In genomic region chr16:825298-826061, GRCh38 we compare ENCODE assay signal across 17 cellular contexts. TPM values are rescaled to one million over a fixed set of nuclear protein-coding genes. Genes with fewer than 3 reads are reported as not detected.
DNase-seq lines count a peak whose midpoint lies in the region; ATAC-seq and TF ChIP-seq lines count a peak whose summit lies in the region.
"Had no signal": no experiment of that assay in that cellular context is flagged by ENCODE, and none has a peak within 500 bp of the region (broad histone marks: within the 10 kb centered on the region; RNA-seq: fewer than 3 reads in every experiment).

No MANE protein-coding gene starts in this region.

- peaks cover 8% of the 10 kb centered on the region for H3K4me1 Mint-ChIP-seq in nephron

- CTCF ChIA-PET in GM10248 (lab: Yijun Ruan, JAX) = no interaction called here

- H3K27me3 Mint-ChIP-seq in nephron (ENCODE audit: low read depth) = peaks cover 30% of the 10 kb centered on the region

- TF ChIP-seq CTCF in AG10803 (conservative IDR thresholded peaks at IDR 0.05; ENCODE audit: low read length) (no peak), dorsolateral prefrontal cortex (IDR thresholded peaks at IDR 0.05 in 54 of 56, conservative IDR thresholded peaks at IDR 0.05 in 2 of 56; ENCODE audit: low read depth in 1 of 56, partially characterized antibody in 56 of 56) (peak in 1 of 56 donors; percentile 15), nephron (IDR thresholded peaks at IDR 0.05; ENCODE audit: unreplicated experiment in 3 of 3) (no peak), GM10248 (IDR thresholded peaks at IDR 0.05; ENCODE audit: control extremely low read depth, extremely low read depth, low read depth, missing control alignments) (no peak)

- H3K27ac Mint-ChIP-seq in nephron = peak overlapping the region; percentile 6 to 78 (median 46)

- intact Hi-C loops in dorsolateral prefrontal cortex (cut with DNase I) (no loop called here), left colon (cut with DNase I, micrococcal nuclease) (no loop called here)

- H3K27ac ChIP-seq in dorsolateral prefrontal cortex = peak overlapping the region in 3 of 59 donors; percentile 39 to 57 (median 44)
- H3K27ac ChIP-seq: gastrocnemius medialis, KMS-11, lower lobe of right lung, upper lobe of left lung had no signal

- H3K4me3 Mint-ChIP-seq in nephron = peak overlapping the region; percentile 13 to 67 (median 27)

- DNase-seq in AG10803 (ENCODE audit: low read depth) (peak; percentile 13), dorsolateral prefrontal cortex (peak in 7 of 10 donors; percentile 50 to 78 (median 67)), EL (no peak), left colon (no peak), GM10248 (ENCODE audit: extremely low spot score) (no peak)
- no peak for DNase-seq in Jurkat, Clone E6-1 (ENCODE audit: low read depth, low spot score)
- DNase-seq: activated CD4-positive, alpha-beta T cell treated with anti-CD3 and anti-CD28 coated beads for 1 hour; activated effector memory CD4-positive, alpha-beta T cell treated with Interleukin-2 at 50 U/mL for 16 hours; gastrocnemius medialis; lower lobe of right lung; NCI-H226; retina; Right ventricle myocardium superior had no signal

- ATAC-seq in GM19328 (IDR thresholded peaks at IDR 0.05; ENCODE audit: unreplicated experiment) (no peak), left colon (no peak)
- ATAC-seq: gastrocnemius medialis, lower lobe of right lung had no signal

- H3K27me3 ChIP-seq in dorsolateral prefrontal cortex = peaks cover 0 to 21% (median 0%) of the 10 kb centered on the region in 45 donors

- no peaks in the 10 kb centered on the region for H3K36me3 Mint-ChIP-seq in nephron (ENCODE audit: low read depth)

- POLR2A ChIA-PET in GM10248 (lab: Yijun Ruan, JAX) = no interaction called here

- H3K9me3 Mint-ChIP-seq in nephron = peaks cover 10% of the 10 kb centered on the region

- H3K4me3 ChIP-seq in AG10803 (ENCODE audit: low read length) (no peak overlapping the region), dorsolateral prefrontal cortex (peak overlapping the region in 54 of 59 donors; percentile 1 to 58 (median 36))
- H3K4me3 ChIP-seq in Jurkat, Clone E6-1 (ENCODE audit: low read length) = peak overlapping the region; percentile 5; the same call in 1 of the 2 replicates
- H3K4me3 ChIP-seq: lower lobe of right lung had no signal

RNA-seq across cellular contexts. Expression of gene GNG13, which starts 24.9 kb away (rescaled TPM):
- polyA plus RNA-seq in Jurkat, Clone E6-1 (2012; ENCODE audit: insufficient read depth, insufficient read length) = 2.7 TPM
- total RNA-seq in dorsolateral prefrontal cortex (10 to 100 TPM in 8 of 120 experiments, 1 to 10 TPM in 112; 1.1 to 13.0 (median 5.8) TPM), left colon (under 1 TPM; 0.40 to 0.53 TPM)
- total RNA-seq: gastrocnemius medialis, lower lobe of right lung, Right ventricle myocardium superior, upper lobe of left lung had no signal

RNA-seq across cellular contexts. Expression of gene CHTF18, which starts 37.1 kb away (rescaled TPM):
- polyA plus RNA-seq in Jurkat, Clone E6-1 (2012; ENCODE audit: insufficient read depth, insufficient read length) = 110 TPM
- total RNA-seq in dorsolateral prefrontal cortex (10 to 100 TPM in 118 of 120 experiments, 1 to 10 TPM in 2; 9.5 to 68.5 (median 17.6) TPM), left colon (10 to 100 TPM in 1 of 2 donors, 1 to 10 TPM in 1; 9.5 to 20.3 TPM)

RNA-seq across cellular contexts. Expression of gene RPUSD1, which starts 37.3 kb away (rescaled TPM):
- polyA plus RNA-seq in Jurkat, Clone E6-1 (2012; ENCODE audit: insufficient read depth, insufficient read length) = 18.3 TPM
- total RNA-seq in dorsolateral prefrontal cortex (10 to 100 TPM in 119 of 120 experiments, 1 to 10 TPM in 1; 9.7 to 31.5 (median 23.0) TPM), left colon (10 to 100 TPM; 21.3 to 24.1 TPM)

Comparison
In these comparisons a context has a peak if more than half of its experiments do, and no peak if none do; other contexts are left out.
1. DNase-seq: peak in AG10803 (single experiment) and dorsolateral prefrontal cortex (7 of 10); none in Jurkat, Clone E6-1 (single experiment), EL (single experiment), left colon (0 of 2) and GM10248 (single experiment).